10 cellular contexts compared by ENCODE assay signal in the genomic region with DNA sequence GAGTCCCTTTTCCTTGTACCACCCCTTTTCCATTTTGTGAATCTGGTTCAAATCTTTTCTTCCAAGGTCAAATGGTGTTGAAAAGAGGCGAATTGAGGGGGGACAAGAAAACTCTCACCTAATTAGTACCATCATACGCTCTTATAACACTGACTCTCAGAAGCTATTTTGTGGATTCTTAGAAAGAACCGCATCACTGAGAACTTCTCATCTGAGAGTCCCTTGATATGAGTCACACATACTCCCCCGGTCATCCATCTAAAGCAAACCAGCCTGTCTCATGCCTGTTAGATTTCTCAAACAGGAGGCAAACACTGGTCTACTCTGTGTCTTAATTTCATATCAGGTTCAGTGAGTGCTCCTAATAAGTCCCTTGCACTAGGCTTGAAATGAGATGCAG.
A peak's percentile ranks its signal among the peaks of the same experiment; 100 is the strongest.
DNase-seq lines count a peak whose midpoint lies in the region; ATAC-seq, FAIRE-seq and TF ChIP-seq lines count a peak whose summit lies in the region.
"Had no signal": no experiment of that assay in that cellular context is flagged by ENCODE, and none has a peak within 500 bp of the region (broad histone marks: within the 10 kb centered on the region; RNA-seq: fewer than 3 reads in every experiment).

No MANE protein-coding gene starts in this region.

- H3K4me1 ChIP-seq in GM12878 (ENCODE audit: control insufficient read depth, insufficient read depth, low read length) (0 out of 2 replicates have a peak, but pooled peaks cover 5% of the 10 kb centered on the region), right lobe of liver (no peaks in the 10 kb centered on the region)
- H3K4me1 ChIP-seq: BLaER1 had no signal

- no peak for TF ChIP-seq CTCF in AG09309 (IDR thresholded peaks at IDR 0.05; ENCODE audit: control insufficient read depth, insufficient read depth, low read depth, low read length, missing control alignments)
- TF ChIP-seq CTCF in GM12878 (IDR thresholded peaks at IDR 0.05 in 2 of 3, conservative IDR thresholded peaks at IDR 0.05 in 1 of 3; ENCODE audit: control insufficient read depth in 2 of 3, extremely low read depth in 1 of 3, insufficient read depth in 1 of 3, low read depth in 3 of 3, low read length in 3 of 3) = no peak
- TF ChIP-seq CTCF in right lobe of liver (IDR thresholded peaks at IDR 0.05) = no peak

- H4K20me1 ChIP-seq in GM12878 (ENCODE audit: control insufficient read depth, insufficient read depth) = no peaks in the 10 kb centered on the region
- H4K20me1 ChIP-seq: BLaER1 had no signal

- H3K9ac ChIP-seq in GM12878 (ENCODE audit: control insufficient read depth, insufficient read depth, low read length) = no peak overlapping the region
- H3K9ac ChIP-seq: BLaER1 had no signal

- H2AFZ ChIP-seq in GM12878 (ENCODE audit: control insufficient read depth, low read depth, low read length) = no peak overlapping the region

- TF ChIP-seq EP300 in GM12878 (IDR thresholded peaks at IDR 0.05; ENCODE audit: borderline replicate concordance in 1 of 2, control insufficient read depth in 1 of 2, low read depth in 2 of 2, low read length in 2 of 2) = peak in 1 of 2 experiments; percentile 71; a peak in 1 of 4 replicates

- no peak for TF ChIP-seq RAD21 in GM12878 (IDR thresholded peaks at IDR 0.05; ENCODE audit: insufficient read depth, low read depth, low read length)

- in situ Hi-C loops in GM12878 (cut with MboI) = no loop called here

- TF ChIP-seq POLR2A in GM12878 (IDR thresholded peaks at IDR 0.05; ENCODE audit: low read depth, low read length) (no peak), right lobe of liver (IDR thresholded peaks at IDR 0.05) (no peak)

- peak; percentile 85 for FAIRE-seq in GM12878 (lab: Jason Lieb, UNC)

- SMC1A ChIA-PET in GM12878 (lab: Charles Lee; ENCODE audit: uncharacterized antibody, unreplicated experiment) = interaction anchor here (1.1 to 2.5 kb wide), 5 partner anchors 26 to 162 kb away, joined by 3 to 5 read pairs (median 3); no protein-coding TSS in a partner anchor

- intact Hi-C loops in GM12878 (cut with micrococcal nuclease; ENCODE audit: unreplicated experiment) (loop anchor here (10.0 kb wide), 1 partner anchor 171 kb away; no protein-coding TSS in a partner anchor), right lobe of liver (cut with DNase I) (no loop called here)

- H3K27me3 ChIP-seq in GM12878 (replicated peaks in 1 of 2; ENCODE audit: control insufficient read depth in 2 of 2, insufficient read depth in 2 of 2, low read length in 1 of 2) (no peaks in the 10 kb centered on the region; a peak in 1 of 4 replicates), right lobe of liver (no peaks in the 10 kb centered on the region)
- H3K27me3 ChIP-seq: BLaER1 had no signal

- no peaks in the 10 kb centered on the region for H3K79me2 ChIP-seq in GM12878 (ENCODE audit: control insufficient read depth, insufficient read depth, low read length)

- RAD21 ChIA-PET in GM12878 (lab: Charles Lee; ENCODE audit: unreplicated experiment) = interaction anchor here (0.5 to 1.4 kb wide), 3 partner anchors 29 to 92 kb away, joined by 3 to 6 read pairs (median 3); no protein-coding TSS in a partner anchor

- CTCF ChIA-PET in GM12878 (lab: Yijun Ruan, JAX) = no interaction called here

- no peak overlapping the region for H3K27ac ChIP-seq in GM12878 (ENCODE audit: control insufficient read depth, insufficient read depth)
- no peak overlapping the region for H3K27ac ChIP-seq in right lobe of liver
- H3K27ac ChIP-seq: BLaER1 had no signal

- POLR2A ChIA-PET in GM12878 (lab: Charles Lee) = no interaction called here

- H3K9me3 ChIP-seq in GM12878 (replicated peaks; ENCODE audit: control insufficient read depth, insufficient read depth, low read length) (no peaks in the 10 kb centered on the region), right lobe of liver (no peaks in the 10 kb centered on the region)

- H3K4me2 ChIP-seq in GM12878 (ENCODE audit: control insufficient read depth, insufficient read depth) = no peak overlapping the region; the same call in 1 of the 2 replicates
- H3K4me2 ChIP-seq: BLaER1 had no signal

- 3% methylated on average over 4 of the region's 4 CpGs for WGBS in GM12878 (ENCODE audit: insufficient coverage, insufficient replicate concordance, low lambda C conversion rate, missing lambda C conversion rate)
- 54% methylated on average over 4 of the region's 4 CpGs for WGBS in right lobe of liver (ENCODE audit: insufficient coverage, low coverage, low lambda C conversion rate, missing lambda C conversion rate)

- H3K36me3 ChIP-seq in GM12878 (ENCODE audit: control insufficient read depth in 2 of 2, insufficient read depth in 2 of 2, low read length in 1 of 2) = no peaks in the 10 kb centered on the region
- H3K36me3 ChIP-seq in right lobe of liver = no peaks in the 10 kb centered on the region
- H3K36me3 ChIP-seq: BLaER1 had no signal

- BruUV-seq in GM12878 (replicated peaks; lab: Mats Ljungman, UMichigan) = no TSS peak

- peak; percentile 33 for DNase-seq in AG09309 (ENCODE audit: low read depth)
- DNase-seq in GM12878 (ENCODE audit: low read depth, low spot score) = peak; percentile 61
- no peak for DNase-seq in NCI-H1417 treated with DMSO at 0.1 percent for 48 hours (lab: John Stamatoyannopoulos, UW)
- DNase-seq in right lobe of liver = no peak
- no peak for DNase-seq in stimulated activated naive CD4-positive, alpha-beta T cell treated with Interleukin-2 at 50 U/mL for 16 hours (lab: John Stamatoyannopoulos, UW)
- DNase-seq in activated CD4-positive, alpha-beta T cell treated with anti-CD3 and anti-CD28 coated beads for 1 hour = no peak
- DNase-seq: T-helper 9 cell had no signal

- H3K4me3 ChIP-seq in AG09309 (ENCODE audit: control insufficient read depth, low read depth, low read length) (no peak overlapping the region), GM12878 (no peak overlapping the region), right lobe of liver (no peak overlapping the region)
- H3K4me3 ChIP-seq: BLaER1 had no signal

- ATAC-seq in GM19452 (IDR thresholded peaks at IDR 0.05; ENCODE audit: unreplicated experiment) (peak; percentile 93), HG03175 (IDR thresholded peaks at IDR 0.05; ENCODE audit: unreplicated experiment) (peak; percentile 91), GM12878 (peak; percentile 100), right lobe of liver (no peak)

TF ChIP-seq in GM12878, 131 proteins besides CTCF, POLR2A, EP300 and RAD21 (continues in another document):
- TF ChIP-seq KAT2A (conservative IDR thresholded peaks at IDR 0.05; ENCODE audit: control insufficient read depth, low read depth, low read length) = no peak
- TF ChIP-seq, protein P1, sequence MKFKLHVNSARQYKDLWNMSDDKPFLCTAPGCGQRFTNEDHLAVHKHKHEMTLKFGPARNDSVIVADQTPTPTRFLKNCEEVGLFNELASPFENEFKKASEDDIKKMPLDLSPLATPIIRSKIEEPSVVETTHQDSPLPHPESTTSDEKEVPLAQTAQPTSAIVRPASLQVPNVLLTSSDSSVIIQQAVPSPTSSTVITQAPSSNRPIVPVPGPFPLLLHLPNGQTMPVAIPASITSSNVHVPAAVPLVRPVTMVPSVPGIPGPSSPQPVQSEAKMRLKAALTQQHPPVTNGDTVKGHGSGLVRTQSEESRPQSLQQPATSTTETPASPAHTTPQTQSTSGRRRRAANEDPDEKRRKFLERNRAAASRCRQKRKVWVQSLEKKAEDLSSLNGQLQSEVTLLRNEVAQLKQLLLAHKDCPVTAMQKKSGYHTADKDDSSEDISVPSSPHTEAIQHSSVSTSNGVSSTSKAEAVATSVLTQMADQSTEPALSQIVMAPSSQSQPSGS (IDR thresholded peaks at IDR 0.05; ENCODE audit: low read length) = 0 out of 2 replicates have a peak, but pooled peaks have one; percentile 38
- TF ChIP-seq POLR2AphosphoS5 (IDR thresholded peaks at IDR 0.05; ENCODE audit: low read length) = no peak
- TF ChIP-seq, protein P2, sequence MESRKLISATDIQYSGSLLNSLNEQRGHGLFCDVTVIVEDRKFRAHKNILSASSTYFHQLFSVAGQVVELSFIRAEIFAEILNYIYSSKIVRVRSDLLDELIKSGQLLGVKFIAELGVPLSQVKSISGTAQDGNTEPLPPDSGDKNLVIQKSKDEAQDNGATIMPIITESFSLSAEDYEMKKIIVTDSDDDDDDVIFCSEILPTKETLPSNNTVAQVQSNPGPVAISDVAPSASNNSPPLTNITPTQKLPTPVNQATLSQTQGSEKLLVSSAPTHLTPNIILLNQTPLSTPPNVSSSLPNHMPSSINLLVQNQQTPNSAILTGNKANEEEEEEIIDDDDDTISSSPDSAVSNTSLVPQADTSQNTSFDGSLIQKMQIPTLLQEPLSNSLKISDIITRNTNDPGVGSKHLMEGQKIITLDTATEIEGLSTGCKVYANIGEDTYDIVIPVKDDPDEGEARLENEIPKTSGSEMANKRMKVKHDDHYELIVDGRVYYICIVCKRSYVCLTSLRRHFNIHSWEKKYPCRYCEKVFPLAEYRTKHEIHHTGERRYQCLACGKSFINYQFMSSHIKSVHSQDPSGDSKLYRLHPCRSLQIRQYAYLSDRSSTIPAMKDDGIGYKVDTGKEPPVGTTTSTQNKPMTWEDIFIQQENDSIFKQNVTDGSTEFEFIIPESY (IDR thresholded peaks at IDR 0.05) = no peak
- TF ChIP-seq TCF3 (IDR thresholded peaks at IDR 0.05; ENCODE audit: borderline replicate concordance, insufficient read depth, low read depth, low read length) = no peak
- no peak for TF ChIP-seq ZNF217 (IDR thresholded peaks at IDR 0.05)
- peak; percentile 17 for TF ChIP-seq SKIL (IDR thresholded peaks at IDR 0.05; ENCODE audit: low read depth, poor library complexity, severe bottlenecking)
- peak; percentile 40; the same call in 1 of the 2 replicates for TF ChIP-seq NR2F1 (conservative IDR thresholded peaks at IDR 0.05)
- peak; percentile 42; the same call in 1 of the 2 replicates for TF ChIP-seq IKZF1 (conservative IDR thresholded peaks at IDR 0.05)
- 0 out of 2 replicates have a peak, but pooled peaks have one; percentile 19 for TF ChIP-seq NBN (IDR thresholded peaks at IDR 0.05)
- TF ChIP-seq JUNB (IDR thresholded peaks at IDR 0.05) = peak; percentile 57
- TF ChIP-seq NRF1 (conservative IDR thresholded peaks at IDR 0.05; ENCODE audit: low read depth, low read length) = no peak

Comparison
In these comparisons a context has a peak if more than half of its experiments do, and no peak if none do; other contexts are left out.
1. DNase-seq: peak in AG09309 (single experiment) and GM12878 (single experiment); none in NCI-H1417 treated with DMSO at 0.1 percent for 48 hours (single experiment), right lobe of liver (0 of 3), stimulated activated naive CD4-positive, alpha-beta T cell treated with Interleukin-2 at 50 U/mL for 16 hours (single experiment) and activated CD4-positive, alpha-beta T cell treated with anti-CD3 and anti-CD28 coated beads for 1 hour (single experiment).
2. ATAC-seq: peak in GM19452 (single experiment), HG03175 (single experiment) and GM12878 (single experiment); none in right lobe of liver (0 of 4).